ENCODE assay signal across 8 cellular contexts in the genomic region with DNA sequence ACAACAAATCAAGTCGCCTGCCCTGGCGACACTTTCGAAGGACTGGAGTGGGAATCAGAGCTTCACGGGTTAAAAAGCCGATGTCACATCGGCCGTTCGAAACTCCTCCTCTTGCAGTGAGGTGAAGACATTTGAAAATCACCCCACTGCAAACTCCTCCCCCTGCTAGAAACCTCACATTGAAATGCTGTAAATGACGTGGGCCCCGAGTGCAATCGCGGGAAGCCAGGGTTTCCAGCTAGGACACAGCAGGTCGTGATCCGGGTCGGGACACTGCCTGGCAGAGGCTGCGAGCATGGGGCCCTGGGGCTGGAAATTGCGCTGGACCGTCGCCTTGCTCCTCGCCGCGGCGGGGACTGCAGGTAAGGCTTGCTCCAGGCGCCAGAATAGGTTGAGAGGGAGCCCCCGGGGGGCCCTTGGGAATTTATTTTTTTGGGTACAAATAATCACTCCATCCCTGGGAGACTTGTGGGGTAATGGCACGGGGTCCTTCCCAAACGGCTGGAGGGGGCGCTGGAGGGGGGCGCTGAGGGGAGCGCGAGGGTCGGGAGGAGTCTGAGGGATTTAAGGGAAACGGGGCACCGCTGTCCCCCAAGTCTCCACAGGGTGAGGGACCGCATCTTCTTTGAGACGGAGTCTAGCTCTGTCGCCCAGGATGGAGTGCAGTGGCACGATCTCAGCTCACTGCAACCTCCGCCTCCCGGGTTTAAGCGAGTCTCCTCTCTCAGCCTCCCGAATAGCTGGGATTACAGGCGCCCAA. TPM values are rescaled to one million over a fixed set of nuclear protein-coding genes. Genes with fewer than 3 reads are reported as not detected.
DNase-seq lines count a peak whose midpoint lies in the region; ATAC-seq and TF ChIP-seq lines count a peak whose summit lies in the region.

A gene (plus strand): TSS at position 210 of the 760 bp plus-strand sequence. CDS start 86 bp downstream, at position 296.

- H3K4me3 Mint-ChIP-seq in CD4-positive, CD25-positive, alpha-beta regulatory T cell, result peak within 1 kb of the TSS; percentile 87 to 99 (median 94)

- peaks cover 11 to 56% (median 31%) of the 10 kb centered on the region in 4 donors for H3K4me1 Mint-ChIP-seq in CD4-positive, CD25-positive, alpha-beta regulatory T cell

- H3K9me3 ChIP-seq in CD4-positive, CD25-positive, alpha-beta regulatory T cell (ENCODE audit: control insufficient read depth in 2 of 2, low read length in 2 of 2), result no peaks in the 10 kb centered on the region
- H3K9me3 ChIP-seq in spleen, result peaks cover 0 to 9% (median 0%) of the 10 kb centered on the region in 8 donors

- intact Hi-C loops in spleen (cut with DNase I; ENCODE audit: low total_unique reads), result no loop called here

- H3K27me3 Mint-ChIP-seq in CD4-positive, CD25-positive, alpha-beta regulatory T cell, result peaks cover 6% of the 10 kb centered on the region

- peak in 2 of 3 donors; percentile 55 to 83 for TF ChIP-seq POLR2A in spleen (IDR thresholded peaks at IDR 0.05)

- no peaks in the 10 kb centered on the region for H3K36me3 ChIP-seq in CD4-positive, CD25-positive, alpha-beta regulatory T cell (ENCODE audit: control insufficient read depth, insufficient read depth, low read length)
- H3K36me3 ChIP-seq in spleen, result peaks cover 0 to 4% (median 0%) of the 10 kb centered on the region in 6 donors

- H3K27ac Mint-ChIP-seq in CD4-positive, CD25-positive, alpha-beta regulatory T cell, result peak within 1 kb of the TSS; percentile 89 to 98 (median 96)

- peak; percentile 70 to 96 (median 77) for DNase-seq in CD4-positive, CD25-positive, alpha-beta regulatory T cell
- DNase-seq in HEK293T (ENCODE audit: extremely low spot score) (peak; percentile 80), NCI-H460 (ENCODE audit: extremely low read depth, low read depth) (peak; percentile 92), cerebellar cortex (ENCODE audit: low spot score) (peak; percentile 94), islet precursor cell (peak; percentile 97), spleen (peak; percentile 89)
- peak; percentile 62 for DNase-seq in activated CD4-positive, alpha-beta T cell treated with anti-CD3 and anti-CD28 coated beads for 24 hours (ENCODE audit: low read depth in 2 of 2)

- peaks cover 42% of the 10 kb centered on the region for H3K4me1 ChIP-seq in CD4-positive, CD25-positive, alpha-beta regulatory T cell (ENCODE audit: control insufficient read depth, insufficient read depth, low read length, poor library complexity, severe bottlenecking)
- H3K4me1 ChIP-seq in spleen, result peaks cover 29 to 94% (median 65%) of the 10 kb centered on the region in 6 donors

- peak within 1 kb of the TSS; percentile 99 for H3K27ac ChIP-seq in CD4-positive, CD25-positive, alpha-beta regulatory T cell (ENCODE audit: insufficient read depth, low read length, poor library complexity, severe bottlenecking)
- peak within 1 kb of the TSS; percentile 61 to 99 (median 95) for H3K27ac ChIP-seq in spleen

- ATAC-seq in CD4-positive, CD25-positive, alpha-beta regulatory T cell (ENCODE audit: low read depth in 2 of 2), result peak; percentile 29 to 37
- no peak for ATAC-seq in GM21737 (IDR thresholded peaks at IDR 0.05; ENCODE audit: unreplicated experiment)

- POLR2A ChIA-PET in HEK293T (lab: Yijun Ruan, JAX), result interaction anchor here (0.6 to 1.4 kb wide), 4 partner anchors 9 to 67 kb away, joined by 3 read pairs; a partner anchor contains a TSS

- 1 to 3% (median 2%) methylated on average over 32 to 43 of the region's 43 CpGs for whole genome bisulfite sequencing in spleen, 5 donors

- H3K27me3 ChIP-seq in CD4-positive, CD25-positive, alpha-beta regulatory T cell (ENCODE audit: control insufficient read depth, insufficient read depth, low read length), result no peaks in the 10 kb centered on the region
- H3K27me3 ChIP-seq in spleen (replicated peaks in 1 of 7), result peaks cover 0 to 36% (median 5%) of the 10 kb centered on the region in 7 donors

- no peak for TF ChIP-seq CTCF in spleen (IDR thresholded peaks at IDR 0.05 in 8 of 11, conservative IDR thresholded peaks at IDR 0.05 in 3 of 11)

- H3K9me3 Mint-ChIP-seq in CD4-positive, CD25-positive, alpha-beta regulatory T cell, result peaks cover 0 to 2% (median 0%) of the 10 kb centered on the region in 7 donors

- CTCF ChIA-PET in HEK293T (lab: Yijun Ruan, JAX), result interaction anchor here (0.6 to 0.7 kb wide), 4 partner anchors 53 to 114 kb away, joined by 3 to 5 read pairs (median 3); no protein-coding TSS in a partner anchor

- H3K4me3 ChIP-seq in CD4-positive, CD25-positive, alpha-beta regulatory T cell (ENCODE audit: low read depth, low read length), result peak within 1 kb of the TSS; percentile 76
- peak within 1 kb of the TSS; percentile 37 to 81 (median 64) for H3K4me3 ChIP-seq in spleen

- no peaks in the 10 kb centered on the region for H3K36me3 Mint-ChIP-seq in CD4-positive, CD25-positive, alpha-beta regulatory T cell

TF ChIP-seq in HEK293T, 16 proteins besides CTCF, POLR2A, EP300 and RAD21:
- TF ChIP-seq SP1 (IDR thresholded peaks at IDR 0.05), result no peak
- TF ChIP-seq L3MBTL2 (conservative IDR thresholded peaks at IDR 0.05), result peak; percentile 55; the same call in 1 of the 2 replicates
- no peak for TF ChIP-seq CTBP1 (IDR thresholded peaks at IDR 0.05; ENCODE audit: borderline replicate concordance)
- TF ChIP-seq NFRKB (IDR thresholded peaks at IDR 0.05), result no peak
- TF ChIP-seq ELF4 (IDR thresholded peaks at IDR 0.05), result peak; percentile 47; the same call in 1 of the 2 replicates
- no peak for TF ChIP-seq ZNF384 (IDR thresholded peaks at IDR 0.05)
- TF ChIP-seq, protein P1, sequence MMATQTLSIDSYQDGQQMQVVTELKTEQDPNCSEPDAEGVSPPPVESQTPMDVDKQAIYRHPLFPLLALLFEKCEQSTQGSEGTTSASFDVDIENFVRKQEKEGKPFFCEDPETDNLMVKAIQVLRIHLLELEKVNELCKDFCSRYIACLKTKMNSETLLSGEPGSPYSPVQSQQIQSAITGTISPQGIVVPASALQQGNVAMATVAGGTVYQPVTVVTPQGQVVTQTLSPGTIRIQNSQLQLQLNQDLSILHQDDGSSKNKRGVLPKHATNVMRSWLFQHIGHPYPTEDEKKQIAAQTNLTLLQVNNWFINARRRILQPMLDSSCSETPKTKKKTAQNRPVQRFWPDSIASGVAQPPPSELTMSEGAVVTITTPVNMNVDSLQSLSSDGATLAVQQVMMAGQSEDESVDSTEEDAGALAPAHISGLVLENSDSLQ (IDR thresholded peaks at IDR 0.05), result peak; percentile 55
- TF ChIP-seq FOXK2 (IDR thresholded peaks at IDR 0.05), result no peak

RNA-seq across cellular contexts. Expression of the gene that starts here (rescaled TPM):
- 108 TPM for total RNA-seq in CD4-positive, CD25-positive, alpha-beta regulatory T cell
- polyA plus RNA-seq in CD4-positive, CD25-positive, alpha-beta regulatory T cell, result 10 to 100 TPM in 2 of 4 donors, 1 to 10 TPM in 2; 5.1 to 12.7 (median 10.2) TPM
- total RNA-seq in NCI-H460 (2014; rRNA removed; shearing (Covaris generic)), result 30.4 and 33.7 TPM in 2 replicates
- polyA plus RNA-seq in NCI-H460 (2014; cell fraction: nucleus; rRNA removed), result 40.3 and 47.5 TPM in 2 replicates
- 100 to 1,000 TPM in 1 of 7 donors, 10 to 100 TPM in 6; 17.9 to 117 (median 49.0) TPM for total RNA-seq in spleen
- 10 to 100 TPM in 1 of 3 donors, 1 to 10 TPM in 2; 7.0 to 15.7 (median 7.8) TPM for polyA plus RNA-seq in spleen
